ENCODE assay signal across 1 cellular context in genomic region chr5:79395296-79395695, GRCh38.
A peak's percentile ranks its signal among the peaks of the same experiment; 100 is the strongest.
TF ChIP-seq lines count a peak whose summit lies in the region.

No MANE protein-coding gene starts in this region.

TF ChIP-seq in HEK293, 187 proteins besides CTCF, POLR2A, EP300 and RAD21 (continued from another document):
- TF ChIP-seq SP2 (tag by site-specific recombination; IDR thresholded peaks at IDR 0.05) = no peak
- TF ChIP-seq ZNF660 (tag by site-specific recombination; IDR thresholded peaks at IDR 0.05) = 0 out of 2 replicates have a peak, but pooled peaks have one; percentile 71
- 0 out of 2 replicates have a peak, but pooled peaks have one; percentile 12 for TF ChIP-seq ZNF692 (tag by site-specific recombination; IDR thresholded peaks at IDR 0.05)
- no peak for TF ChIP-seq ZBTB21 (tag by site-specific recombination; IDR thresholded peaks at IDR 0.05)
- TF ChIP-seq FEZF1 (tag by site-specific recombination; IDR thresholded peaks at IDR 0.05) = peak; percentile 42
- TF ChIP-seq ZNF292 (tag by site-specific recombination; IDR thresholded peaks at IDR 0.05; ENCODE audit: borderline replicate concordance, low read depth) = no peak
- TF ChIP-seq ZNF645 (tag by site-specific recombination; IDR thresholded peaks at IDR 0.05) = no peak
- 0 out of 2 replicates have a peak, but pooled peaks have one; percentile 16 for TF ChIP-seq ZEB2 (tag by site-specific recombination; IDR thresholded peaks at IDR 0.05)
